In the genomic region with DNA sequence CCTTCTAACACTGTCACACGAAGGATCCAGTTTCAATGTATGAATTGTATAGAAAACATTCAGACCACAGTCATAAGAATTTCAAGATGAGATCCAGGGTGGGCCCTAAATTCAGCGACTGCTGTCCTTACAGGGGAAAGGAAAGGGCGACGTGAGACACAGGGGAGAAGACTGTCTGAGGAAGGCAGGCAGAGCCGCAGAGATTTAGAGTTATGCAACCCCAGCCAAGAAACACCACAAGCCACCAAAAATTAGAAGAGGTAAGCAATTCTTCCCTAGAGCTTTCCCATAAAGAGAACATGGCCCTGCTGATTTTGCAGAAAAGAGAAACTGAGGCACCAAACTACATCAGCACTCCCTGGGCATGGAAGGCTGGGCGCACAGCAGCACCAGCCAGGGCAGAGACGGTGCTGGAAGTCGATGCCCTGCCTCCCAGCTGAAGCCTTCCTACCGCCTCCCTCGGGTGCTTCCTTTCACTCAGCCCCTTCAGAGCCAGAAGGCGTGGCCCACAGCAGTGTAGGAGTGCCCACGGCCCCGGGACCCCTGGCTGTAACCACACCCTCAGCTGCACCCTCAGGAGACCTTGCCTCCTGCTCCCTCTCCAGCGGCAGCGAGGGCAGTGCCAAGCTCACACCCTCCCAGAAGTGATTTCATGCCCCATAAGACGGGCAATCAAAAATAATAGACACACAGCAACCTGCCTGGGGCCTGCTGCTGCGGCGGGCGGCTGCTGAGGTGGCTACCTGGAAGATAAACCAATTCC, we compare ENCODE assay signal across 14 cellular contexts.
DNase-seq lines count a peak whose midpoint lies in the region; ATAC-seq and TF ChIP-seq lines count a peak whose summit lies in the region.
"Had no signal": no experiment of that assay in that cellular context is flagged by ENCODE, and none has a peak within 500 bp of the region (broad histone marks: within the 10 kb centered on the region; RNA-seq: fewer than 3 reads in every experiment).

No MANE protein-coding gene starts in this region.

- peaks cover 0 to 1% of the 10 kb centered on the region in 2 donors for H3K4me1 ChIP-seq in neuronal stem cell (ENCODE audit: control insufficient read depth in 2 of 2, insufficient read depth in 1 of 2, low read depth in 1 of 2, low read length in 2 of 2)
- peaks cover 53% of the 10 kb centered on the region for H3K4me1 ChIP-seq in CD4-positive, alpha-beta memory T cell (ENCODE audit: insufficient read depth, low read length)
- H3K4me1 ChIP-seq: ascending aorta, gastrocnemius medialis had no signal

- H2BK120ac ChIP-seq in neuronal stem cell (ENCODE audit: low read depth, low read length), result no peak overlapping the region

- CTCF ChIA-PET in activated B cell treated with CpG ODN at 0.5 μM for 24 hours (lab: Charles Lee), result interaction anchor here (1.5 kb wide), 1 partner anchor 24 kb away, joined by 6 read pairs; no protein-coding TSS in a partner anchor
- CTCF ChIA-PET in GM10248 (lab: Yijun Ruan, JAX), result interaction anchor here (1.0 to 3.7 kb wide), 7 partner anchors 8 to 665 kb away, joined by 3 to 21 read pairs (median 4); no protein-coding TSS in a partner anchor
- CTCF ChIA-PET in CD4-positive, alpha-beta memory T cell (lab: Charles Lee; ENCODE audit: partially characterized antibody), result interaction anchor here (3.3 kb wide), 1 partner anchor 23 kb away, joined by 23 read pairs; no protein-coding TSS in a partner anchor

- no peaks in the 10 kb centered on the region for H3K36me3 Mint-ChIP-seq in activated B cell treated with CpG ODN at 0.5 μM for 24 hours (ENCODE audit: low read depth)
- H3K36me3 Mint-ChIP-seq in CD4-positive, alpha-beta memory T cell, result no peaks in the 10 kb centered on the region

- H3K4me3 Mint-ChIP-seq in activated B cell treated with CpG ODN at 0.5 μM for 24 hours, result peak overlapping the region; percentile 55
- H3K4me3 Mint-ChIP-seq in CD4-positive, alpha-beta memory T cell, result peak overlapping the region in 1 of 8 donors; percentile 31

- H4K8ac ChIP-seq in neuronal stem cell (ENCODE audit: low read depth, low read length), result no peak overlapping the region

- TF ChIP-seq CTCF in activated B cell treated with CpG ODN at 0.5 μM for 24 hours (IDR thresholded peaks at IDR 0.05) (no peak), GM10248 (IDR thresholded peaks at IDR 0.05; ENCODE audit: control extremely low read depth, extremely low read depth, low read depth, missing control alignments) (no peak)

- H3K36me3 ChIP-seq in neuronal stem cell (replicated peaks in 1 of 2; ENCODE audit: control insufficient read depth in 2 of 2, insufficient read depth in 2 of 2, low read length in 2 of 2), result no peaks in the 10 kb centered on the region
- H3K36me3 ChIP-seq in CD4-positive, alpha-beta memory T cell (ENCODE audit: insufficient read depth, low read length), result no peaks in the 10 kb centered on the region
- H3K36me3 ChIP-seq: ascending aorta, gastrocnemius medialis, tibial nerve had no signal

- intact Hi-C loops in activated B cell treated with CpG ODN at 0.5 μM for 24 hours (cut with micrococcal nuclease), result loop anchor here (1.0 kb wide), 1 partner anchor 23 kb away; no protein-coding TSS in a partner anchor
- intact Hi-C loops in CD4-positive, alpha-beta memory T cell (cut with micrococcal nuclease), result no loop called here

- WGBS in neuronal stem cell (ENCODE audit: extremely low coverage in 2 of 2, insufficient read length in 2 of 2, insufficient replicate concordance in 1 of 2), 2 donors, result no CpG with 5 or more reads among the region's 19 CpGs

- H2AK5ac ChIP-seq in neuronal stem cell (ENCODE audit: low read depth, low read length), result peak overlapping the region; percentile 42

- no peaks in the 10 kb centered on the region for H3K79me1 ChIP-seq in neuronal stem cell (ENCODE audit: low read depth, low read length)

- no peak for ATAC-seq in activated B cell treated with CpG ODN at 0.5 μM for 24 hours (ENCODE audit: low read depth)
- ATAC-seq: gastrocnemius medialis had no signal

- no peak overlapping the region for H3K9ac ChIP-seq in neuronal stem cell (ENCODE audit: low read depth, low read length, poor library complexity)
- H3K9ac ChIP-seq: GM23248 had no signal

- no peaks in the 10 kb centered on the region for H3K9me3 ChIP-seq in neuronal stem cell (replicated peaks in 1 of 2; ENCODE audit: control insufficient read depth in 2 of 2, insufficient read depth in 1 of 2, low read depth in 1 of 2, low read length in 2 of 2)
- H3K9me3 ChIP-seq in CD4-positive, alpha-beta memory T cell (ENCODE audit: control insufficient read depth in 1 of 2, low read length in 2 of 2), result no peaks in the 10 kb centered on the region
- H3K9me3 ChIP-seq: ascending aorta, gastrocnemius medialis had no signal

- POLR2A ChIA-PET in activated B cell treated with CpG ODN at 0.5 μM for 24 hours (lab: Charles Lee), result no interaction called here
- POLR2A ChIA-PET in GM10248 (lab: Yijun Ruan, JAX), result no interaction called here
- POLR2A ChIA-PET in CD4-positive, alpha-beta memory T cell (lab: Charles Lee; ENCODE audit: partially characterized antibody), result interaction anchor here (0.7 kb wide), 1 partner anchor 770 kb away, joined by 4 read pairs; no protein-coding TSS in a partner anchor

- no peak overlapping the region for H3K4ac ChIP-seq in neuronal stem cell (ENCODE audit: low read length)

- peak overlapping the region; percentile 50 for H3K23ac ChIP-seq in neuronal stem cell (ENCODE audit: low read depth, low read length, poor library complexity)

- peak; percentile 7 for DNase-seq in SKM-1 treated with dmso at 0.1 percent for 144 hours (lab: John Stamatoyannopoulos, UW; ENCODE audit: unreplicated experiment)
- no peak for DNase-seq in SKM-1 (lab: John Stamatoyannopoulos, UW; ENCODE audit: unreplicated experiment)
- peak; percentile 73 for DNase-seq in NCI-H1694 treated with DMSO at 0.1 percent for 48 hours (lab: John Stamatoyannopoulos, UW)
- no peak for DNase-seq in activated B cell treated with CpG ODN at 0.5 μM for 24 hours
- DNase-seq in neuronal stem cell (ENCODE audit: low spot score), result no peak
- DNase-seq in NK-92 (lab: John Stamatoyannopoulos, UW; ENCODE audit: unreplicated experiment), result no peak
- DNase-seq in GM10248 (ENCODE audit: extremely low spot score), result no peak
- no peak for DNase-seq in CD4-positive, alpha-beta memory T cell
- DNase-seq: effector memory CD4-positive, alpha-beta T cell; gastrocnemius medialis; GM23248; T-helper 2 cell had no signal

- no peak overlapping the region for H2BK5ac ChIP-seq in neuronal stem cell (ENCODE audit: low read length)

- peaks cover 0 to 10% (median 0%) of the 10 kb centered on the region in 3 experiments for H3K27me3 ChIP-seq in neuronal stem cell (ENCODE audit: control insufficient read depth in 3 of 3, insufficient read depth in 3 of 3, low read depth in 1 of 3, low read length in 3 of 3)
- no peaks in the 10 kb centered on the region for H3K27me3 ChIP-seq in CD4-positive, alpha-beta memory T cell (ENCODE audit: insufficient read depth, low read length)
- H3K27me3 ChIP-seq: ascending aorta, gastrocnemius medialis had no signal

- peak overlapping the region; percentile 54 for H2BK15ac ChIP-seq in neuronal stem cell (ENCODE audit: low read length)

- H2AFZ ChIP-seq in neuronal stem cell (ENCODE audit: low read length), result no peak overlapping the region
- H2AFZ ChIP-seq: GM23248 had no signal

- no peaks in the 10 kb centered on the region for H3K9me3 Mint-ChIP-seq in activated B cell treated with CpG ODN at 0.5 μM for 24 hours
- H3K9me3 Mint-ChIP-seq in CD4-positive, alpha-beta memory T cell, result peaks cover 0 to 2% (median 0%) of the 10 kb centered on the region in 8 donors

- H2BK12ac ChIP-seq in neuronal stem cell (ENCODE audit: low read length), result peak overlapping the region; percentile 82

- H3K27me3 Mint-ChIP-seq in activated B cell treated with CpG ODN at 0.5 μM for 24 hours, result no peaks in the 10 kb centered on the region
- H3K27me3 Mint-ChIP-seq in CD4-positive, alpha-beta memory T cell, result peaks cover 0 to 4% of the 10 kb centered on the region in 2 donors

- no peak overlapping the region for H3K4me2 ChIP-seq in neuronal stem cell (ENCODE audit: insufficient read depth, low read length, poor library complexity, severe bottlenecking)

- peaks cover 76% of the 10 kb centered on the region for H3K4me1 Mint-ChIP-seq in activated B cell treated with CpG ODN at 0.5 μM for 24 hours
- peaks cover 39 to 51% (median 45%) of the 10 kb centered on the region in 4 donors for H3K4me1 Mint-ChIP-seq in CD4-positive, alpha-beta memory T cell

- no peak overlapping the region for H3K27ac ChIP-seq in neuronal stem cell (replicated peaks; ENCODE audit: low read length)
- H3K27ac ChIP-seq in CD4-positive, alpha-beta memory T cell (ENCODE audit: low read depth, low read length), result no peak overlapping the region
- H3K27ac ChIP-seq: ascending aorta, gastrocnemius medialis, GM23248, tibial nerve had no signal

- H4K91ac ChIP-seq in neuronal stem cell (ENCODE audit: low read depth, low read length, poor library complexity), result peak overlapping the region; percentile 11

- H3K18ac ChIP-seq in neuronal stem cell (ENCODE audit: low read length), result peak overlapping the region; percentile 86

- H3K14ac ChIP-seq in neuronal stem cell (ENCODE audit: low read length), result no peak overlapping the region

- peak overlapping the region; percentile 79 for H3K27ac Mint-ChIP-seq in activated B cell treated with CpG ODN at 0.5 μM for 24 hours
- peak overlapping the region in 2 of 7 donors; percentile 76 to 89 for H3K27ac Mint-ChIP-seq in CD4-positive, alpha-beta memory T cell

- H3K4me3 ChIP-seq in neuronal stem cell (ENCODE audit: low read length in 2 of 2), result no peak overlapping the region
- H3K4me3 ChIP-seq in CD4-positive, alpha-beta memory T cell (ENCODE audit: low read length in 2 of 2), result no peak overlapping the region
- H3K4me3 ChIP-seq: ascending aorta, gastrocnemius medialis, GM23248, tibial nerve had no signal

Comparison
In these comparisons a context has a peak if more than half of its experiments do, and no peak if none do; other contexts are left out.
1. DNase-seq: peak in SKM-1 treated with dmso at 0.1 percent for 144 hours (single experiment) and NCI-H1694 treated with DMSO at 0.1 percent for 48 hours (single experiment); none in SKM-1 (single experiment), activated B cell treated with CpG ODN at 0.5 μM for 24 hours (single experiment), neuronal stem cell (single experiment), NK-92 (single experiment), GM10248 (single experiment) and CD4-positive, alpha-beta memory T cell (0 of 5).